ENCODE assay signal across 33 cellular contexts in genomic region chrX:69959712-69960111, GRCh38.
"Had no signal": no experiment of that assay in that cellular context is flagged by ENCODE, and none has a peak within 500 bp of the region (broad histone marks: within the 10 kb centered on the region; RNA-seq: fewer than 3 reads in every experiment).

No MANE protein-coding gene starts in this region.

- H3K9ac ChIP-seq: KMS-11 had no signal

- H3K9me3 ChIP-seq: Peyer's patch had no signal

- ATAC-seq: activated T-cell treated with anti-CD3 and anti-CD28 coated beads, Interleukin-2, amount 50 U/mL, for 72 hours; activated T-helper 17 cell treated with anti-CD3 and anti-CD28 coated beads, Interleukin-2, amount 50 U/mL, for 72 hours; SK-N-SH treated with all-trans-retinoic acid at 6 μM for 48 hours had no signal

- H3K4me2 ChIP-seq: KMS-11 had no signal

- H3K9me3 Mint-ChIP-seq: activated CD4-positive, alpha-beta memory T cell treated with anti-CD3 and anti-CD28 coated beads, Interleukin-2, amount 10 ng/mL, durations not matched to agents 7 days and 5 days; activated naive CD8-positive, alpha-beta T cell treated with anti-CD3 and anti-CD28 coated beads for 36 hours; activated T-cell treated with anti-CD3 and anti-CD28 coated beads, Interleukin-2, amount 50 U/mL, for 72 hours; activated T-helper 17 cell treated with anti-CD3 and anti-CD28 coated beads, Interleukin-2, amount 50 U/mL, for 72 hours; central memory CD8-positive, alpha-beta T cell had no signal

- H3K4me1 Mint-ChIP-seq: activated CD4-positive, alpha-beta memory T cell treated with anti-CD3 and anti-CD28 coated beads, Interleukin-2, amount 10 ng/mL, durations not matched to agents 7 days and 5 days; activated naive CD8-positive, alpha-beta T cell treated with anti-CD3 and anti-CD28 coated beads for 36 hours; activated T-helper 17 cell treated with anti-CD3 and anti-CD28 coated beads, Interleukin-2, amount 50 U/mL, for 72 hours; central memory CD8-positive, alpha-beta T cell had no signal

- H3K27me3 Mint-ChIP-seq: activated CD4-positive, alpha-beta memory T cell treated with anti-CD3 and anti-CD28 coated beads, Interleukin-2, amount 10 ng/mL, durations not matched to agents 7 days and 5 days; activated naive CD8-positive, alpha-beta T cell treated with anti-CD3 and anti-CD28 coated beads for 36 hours; activated T-helper 17 cell treated with anti-CD3 and anti-CD28 coated beads, Interleukin-2, amount 50 U/mL, for 72 hours; central memory CD8-positive, alpha-beta T cell had no signal

- H3K27ac ChIP-seq: cardiac muscle cell, KMS-11, Peyer's patch, VCaP had no signal

- H3K4me1 ChIP-seq: Peyer's patch had no signal

- H3K36me3 ChIP-seq: cardiac muscle cell, Peyer's patch had no signal

- H3K27ac Mint-ChIP-seq: activated CD4-positive, alpha-beta memory T cell treated with anti-CD3 and anti-CD28 coated beads, Interleukin-2, amount 10 ng/mL, durations not matched to agents 7 days and 5 days; activated naive CD8-positive, alpha-beta T cell treated with anti-CD3 and anti-CD28 coated beads for 36 hours; activated T-cell treated with anti-CD3 and anti-CD28 coated beads, Interleukin-2, amount 50 U/mL, for 72 hours; activated T-helper 17 cell treated with anti-CD3 and anti-CD28 coated beads, Interleukin-2, amount 50 U/mL, for 72 hours had no signal

- H3K27me3 ChIP-seq: cardiac muscle cell, Peyer's patch had no signal

- H3K4me3 Mint-ChIP-seq: activated CD4-positive, alpha-beta memory T cell treated with anti-CD3 and anti-CD28 coated beads, Interleukin-2, amount 10 ng/mL, durations not matched to agents 7 days and 5 days; activated naive CD8-positive, alpha-beta T cell treated with anti-CD3 and anti-CD28 coated beads for 36 hours; activated T-cell treated with anti-CD3 and anti-CD28 coated beads, Interleukin-2, amount 50 U/mL, for 72 hours; activated T-helper 17 cell treated with anti-CD3 and anti-CD28 coated beads, Interleukin-2, amount 50 U/mL, for 72 hours; central memory CD8-positive, alpha-beta T cell had no signal

- DNase-seq: activated CD4-positive, alpha-beta memory T cell treated with anti-CD3 and anti-CD28 coated beads, Interleukin-2, amount 10 ng/mL, durations not matched to agents 7 days and 5 days; activated CD4-positive, alpha-beta T cell treated with anti-CD3 and anti-CD28 coated beads for 1 hour; activated CD4-positive, alpha-beta T cell treated with anti-CD3 and anti-CD28 coated beads for 48 hours; activated CD4-positive, CD25-positive, alpha-beta regulatory T cell; activated effector memory CD4-positive, alpha-beta T cell treated with anti-CD3 and anti-CD28 coated beads, Interleukin-2, amount 50 U/mL, for 16 hours; activated naive CD4-positive, alpha-beta T cell; activated naive CD4-positive, alpha-beta T cell treated with anti-CD3 and anti-CD28 coated beads, Interleukin-2, amount 50 U/mL, for 16 hours; activated naive CD8-positive, alpha-beta T cell treated with anti-CD3 and anti-CD28 coated beads for 36 hours; activated T-cell treated with anti-CD3 and anti-CD28 coated beads, Interleukin-2, amount 50 U/mL, for 1 hour; activated T-cell treated with anti-CD3 and anti-CD28 coated beads, Interleukin-2, amount 50 U/mL, for 72 hours; amniotic stem cell; aorta; MM.1S; MV-4-11; NCI-H1092; NCI-H1436 treated with DMSO at 0.1 percent for 48 hours; NCI-H1694 treated with DMSO at 0.1 percent for 48 hours; NCI-H2029; NCI-H345; NCI-H526; NCI-H748 treated with DMSO at 0.1 percent for 48 hours; Peyer's patch; RPMI8226; SIG-M5; T-helper 1 cell; T-helper 2 cell; T-helper 9 cell had no signal

- H3K36me3 Mint-ChIP-seq: activated naive CD8-positive, alpha-beta T cell treated with anti-CD3 and anti-CD28 coated beads for 36 hours had no signal

- H3K4me3 ChIP-seq: cardiac muscle cell, Peyer's patch had no signal
